Comparison of ENCODE assay signal across 12 cellular contexts in the genomic region with DNA sequence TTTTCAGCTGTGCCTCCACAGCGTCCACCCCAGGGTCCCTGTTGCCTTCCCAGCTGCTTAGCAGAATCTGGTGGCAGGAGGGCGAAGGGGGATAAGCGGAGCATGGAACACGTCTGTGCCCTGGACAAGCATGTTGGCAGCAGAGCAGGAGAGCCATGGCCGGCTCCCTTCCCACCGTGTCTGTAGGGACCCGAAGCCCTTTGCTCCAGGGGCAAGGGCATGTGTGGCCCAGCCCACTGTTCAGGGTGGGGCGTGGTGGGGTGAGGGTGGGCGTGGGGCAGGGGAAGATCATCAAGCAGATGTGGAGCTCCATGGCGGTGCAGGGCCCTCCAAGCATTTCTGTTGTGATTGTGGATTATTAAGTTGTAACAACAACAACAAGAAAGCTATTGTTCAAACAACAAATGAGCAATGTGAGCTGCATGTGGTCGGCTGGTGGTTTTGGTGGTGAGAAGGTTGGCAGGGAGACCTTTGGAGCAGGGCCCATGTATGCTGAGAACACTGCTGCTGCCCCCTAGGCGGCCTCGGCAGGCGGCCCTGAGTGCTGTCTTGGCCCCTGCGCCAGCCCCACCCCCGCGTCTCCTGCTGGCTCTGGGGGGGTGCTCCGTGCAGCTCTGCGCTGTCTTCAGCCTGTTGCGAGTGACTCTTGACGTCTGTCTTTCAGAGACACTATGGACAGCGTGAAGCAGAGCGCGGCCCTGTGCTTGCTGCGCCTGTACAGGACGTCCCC. TPM values are rescaled to one million over a fixed set of nuclear protein-coding genes. Genes with fewer than 3 reads are reported as not detected.
DNase-seq lines count a peak whose midpoint lies in the region; ATAC-seq and TF ChIP-seq lines count a peak whose summit lies in the region.
"Had no signal": no experiment of that assay in that cellular context is flagged by ENCODE, and none has a peak within 500 bp of the region (broad histone marks: within the 10 kb centered on the region; RNA-seq: fewer than 3 reads in every experiment).

No MANE protein-coding gene starts in this region.

- H3K27me3 ChIP-seq in cardiac muscle cell (no peaks in the 10 kb centered on the region), testis (no peaks in the 10 kb centered on the region)
- H3K27me3 ChIP-seq: neutrophil had no signal

- H3K36me3 ChIP-seq in cardiac muscle cell = peaks cover 15% of the 10 kb centered on the region
- no peaks in the 10 kb centered on the region for H3K36me3 ChIP-seq in testis (ENCODE audit: low read depth, missing control alignments)

- TF ChIP-seq CTCF in cardiac muscle cell (IDR thresholded peaks at IDR 0.05; ENCODE audit: low read depth, low read length) (peak; percentile 19), testis (IDR thresholded peaks at IDR 0.05) (no peak)

- H3K9me3 ChIP-seq in cardiac muscle cell (ENCODE audit: low read depth) (no peaks in the 10 kb centered on the region), testis (no peaks in the 10 kb centered on the region)
- H3K9me3 ChIP-seq: neutrophil had no signal

- DNase-seq in cardiac muscle cell (ENCODE audit: low read depth in 1 of 2, low spot score in 1 of 2) (peak in 1 of 2 donors; percentile 70), cardiac septum (ENCODE audit: low spot score) (no peak), amygdala (lab: John Stamatoyannopoulos, UW) (peak in 44 of 56 donors; percentile 11 to 84 (median 52)), hippocampal formation (lab: John Stamatoyannopoulos, UW) (peak; percentile 56 to 74), testis (peak; percentile 71)
- DNase-seq: activated T-cell treated with anti-CD3 and anti-CD28 coated beads, Interleukin-2, amount 50 U/mL, for 4 hours; NCI-H1048 had no signal

- H3K4me1 ChIP-seq in cardiac muscle cell (ENCODE audit: low read depth) (no peaks in the 10 kb centered on the region), testis (peaks cover 6% of the 10 kb centered on the region)

- H3K27ac ChIP-seq in cardiac muscle cell (no peak overlapping the region), testis (no peak overlapping the region)
- H3K27ac ChIP-seq: neutrophil had no signal

- intact Hi-C loops in cardiac septum (cut with DNase I) = no loop called here
- intact Hi-C loops in testis (cut with DNase I; ENCODE audit: low total_unique reads) = no loop called here

- no peak for TF ChIP-seq POLR2A in testis (IDR thresholded peaks at IDR 0.05)

- ATAC-seq in HG03095 (IDR thresholded peaks at IDR 0.05; ENCODE audit: unreplicated experiment) (no peak), GM21825 (IDR thresholded peaks at IDR 0.05; ENCODE audit: unreplicated experiment) (no peak), GM18498 (IDR thresholded peaks at IDR 0.05; ENCODE audit: unreplicated experiment) (no peak)

- H3K4me3 ChIP-seq in cardiac muscle cell (no peak overlapping the region), testis (no peak overlapping the region)

- 79 to 83% methylated on average over 16 to 26 of the region's 26 CpGs for WGBS in testis, 2 donors

RNA-seq across cellular contexts. Expression of gene AP2A2, which starts 50.9 kb away (rescaled TPM):
- total RNA-seq in cardiac muscle cell = 54.7 and 77.6 TPM in 2 replicates
- polyA plus RNA-seq in cardiac muscle cell = 47.6 and 67.6 TPM in 2 replicates
- total RNA-seq in cardiac septum = 40.3 TPM
- total RNA-seq in testis = 10 to 100 TPM; 82.0 to 95.0 TPM
- polyA plus RNA-seq in testis (ENCODE audit: insufficient read depth, low read depth, low replicate concordance) = 106 TPM

RNA-seq across cellular contexts. Expression of gene MUC6, which starts 59.9 kb away (rescaled TPM):
- total RNA-seq in cardiac muscle cell (not detected in 2 replicates), cardiac septum (not detected), testis (under 1 TPM; 0.16 to 0.19 TPM)
- polyA plus RNA-seq in cardiac muscle cell (not detected in 2 replicates), testis (ENCODE audit: insufficient read depth, low read depth, low replicate concordance) (1.5 TPM)
- total RNA-seq: T-helper 2 cell treated with Interferon-gamma antibody and Interleukin-4, amounts not matched to agents 100 ng/mL and 5 ng/mL, for 36 hours had no signal
